17 cellular contexts compared by ENCODE assay signal in the genomic region with DNA sequence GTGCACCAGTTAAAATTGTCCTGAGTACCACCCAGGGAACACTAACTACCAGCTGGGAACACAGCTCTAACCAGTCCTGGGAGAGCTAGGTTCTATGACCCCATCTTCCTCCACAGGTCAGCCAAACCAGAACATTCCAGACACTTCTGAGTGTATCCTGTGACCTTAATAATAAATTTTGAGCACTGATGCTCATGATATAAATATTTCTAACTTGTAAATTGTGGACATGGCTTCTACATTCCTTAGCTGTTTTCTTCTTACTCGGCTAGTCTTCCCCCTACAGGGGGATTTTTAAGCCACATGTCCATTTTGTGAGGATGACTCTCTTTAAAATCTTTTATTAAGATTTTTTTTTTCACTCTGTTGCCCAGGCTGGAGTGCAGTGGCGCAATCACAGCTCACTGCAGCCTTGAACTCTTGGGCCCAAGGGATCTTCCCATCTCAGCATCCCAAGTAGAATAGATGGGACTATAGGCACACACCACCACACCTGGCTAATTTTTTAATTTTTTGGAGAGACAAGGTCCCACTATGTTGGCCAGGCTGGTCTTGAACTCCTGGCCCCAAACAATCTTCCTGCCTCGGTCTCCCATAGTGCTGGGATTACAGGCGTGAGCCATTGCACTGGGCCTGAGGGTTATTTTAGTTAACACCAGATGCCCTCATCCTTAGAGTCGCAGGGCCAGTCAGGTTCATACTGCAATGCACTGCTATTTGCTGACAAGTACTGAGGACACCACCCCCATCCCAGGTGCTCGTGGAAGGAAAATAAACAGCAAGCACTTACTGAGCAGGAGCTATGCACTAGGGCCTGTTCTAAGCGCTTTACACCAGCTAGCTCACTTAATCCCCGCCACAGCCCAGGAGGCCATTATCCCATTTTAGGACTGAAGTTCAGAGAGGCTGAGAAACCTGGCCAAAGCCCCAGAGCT.
A peak's percentile ranks its signal among the peaks of the same experiment; 100 is the strongest.
DNase-seq lines count a peak whose midpoint lies in the region; ATAC-seq, FAIRE-seq and TF ChIP-seq lines count a peak whose summit lies in the region.
"Had no signal": no experiment of that assay in that cellular context is flagged by ENCODE, and none has a peak within 500 bp of the region (broad histone marks: within the 10 kb centered on the region; RNA-seq: fewer than 3 reads in every experiment).

No MANE protein-coding gene starts in this region.

- peak; percentile 85 for FAIRE-seq in endometrium (lab: Jason Lieb, UNC)

- no peaks in the 10 kb centered on the region for H3K36me3 Mint-ChIP-seq in neural progenitor cell
- peaks cover 12% of the 10 kb centered on the region for H3K36me3 Mint-ChIP-seq in stimulated activated effector memory CD8-positive, alpha-beta T cell treated with anti-CD3 and anti-CD28 coated beads, Interleukin-12 subunit alpha, Interleukin-12 subunit beta, amount 100 ng/mL, for 72 hours
- H3K36me3 Mint-ChIP-seq in activated naive CD8-positive, alpha-beta T cell treated with anti-CD3 and anti-CD28 coated beads, Interleukin-2, amount 50 U/mL, for 24 hours (ENCODE audit: low read depth), result no peaks in the 10 kb centered on the region
- H3K36me3 Mint-ChIP-seq: activated naive CD8-positive, alpha-beta T cell treated with anti-CD3 and anti-CD28 coated beads, Interleukin-2, amount 10 ng/mL, durations not matched to agents 7 days and 5 days had no signal

- H3K9ac ChIP-seq in neural progenitor cell, result no peak overlapping the region

- H3K9me3 Mint-ChIP-seq in neural progenitor cell, result peaks cover 7% of the 10 kb centered on the region
- H3K9me3 Mint-ChIP-seq in stimulated activated effector memory CD8-positive, alpha-beta T cell treated with anti-CD3 and anti-CD28 coated beads, Interleukin-12 subunit alpha, Interleukin-12 subunit beta, amount 100 ng/mL, for 72 hours, result no peaks in the 10 kb centered on the region
- H3K9me3 Mint-ChIP-seq in activated naive CD8-positive, alpha-beta T cell treated with anti-CD3 and anti-CD28 coated beads, Interleukin-2, amount 50 U/mL, for 24 hours, result no peaks in the 10 kb centered on the region
- H3K9me3 Mint-ChIP-seq: activated naive CD8-positive, alpha-beta T cell treated with anti-CD3 and anti-CD28 coated beads, Interleukin-2, amount 10 ng/mL, durations not matched to agents 7 days and 5 days had no signal

- no peaks in the 10 kb centered on the region for H3K36me3 ChIP-seq in neural progenitor cell
- H3K36me3 ChIP-seq: stomach had no signal

- H3K27me3 Mint-ChIP-seq in neural progenitor cell (ENCODE audit: insufficient read depth, low read depth), result peaks cover 20% of the 10 kb centered on the region
- peaks cover 2% of the 10 kb centered on the region for H3K27me3 Mint-ChIP-seq in activated naive CD8-positive, alpha-beta T cell treated with anti-CD3 and anti-CD28 coated beads, Interleukin-2, amount 50 U/mL, for 24 hours

- H3F3A ChIP-seq in neural progenitor cell (ENCODE audit: low read depth), result peaks cover 12% of the 10 kb centered on the region

- peak overlapping the region; percentile 10 for H3K4me3 Mint-ChIP-seq in neural progenitor cell
- H3K4me3 Mint-ChIP-seq in stimulated activated effector memory CD8-positive, alpha-beta T cell treated with anti-CD3 and anti-CD28 coated beads, Interleukin-12 subunit alpha, Interleukin-12 subunit beta, amount 100 ng/mL, for 72 hours, result no peak overlapping the region
- no peak overlapping the region for H3K4me3 Mint-ChIP-seq in activated naive CD8-positive, alpha-beta T cell treated with anti-CD3 and anti-CD28 coated beads, Interleukin-2, amount 50 U/mL, for 24 hours
- H3K4me3 Mint-ChIP-seq: activated naive CD8-positive, alpha-beta T cell treated with anti-CD3 and anti-CD28 coated beads, Interleukin-2, amount 10 ng/mL, durations not matched to agents 7 days and 5 days had no signal

- H3K27ac ChIP-seq in neural progenitor cell, result no peak overlapping the region
- H3K27ac ChIP-seq: stomach had no signal

- no peaks in the 10 kb centered on the region for H4K20me1 ChIP-seq in neural progenitor cell (ENCODE audit: low read depth)

- H3K9me3 ChIP-seq in neural progenitor cell (ENCODE audit: low read depth), result no peaks in the 10 kb centered on the region

- H2AFZ ChIP-seq in neural progenitor cell (replicated peaks), result no peak overlapping the region

- H3K4me2 ChIP-seq in neural progenitor cell, result no peak overlapping the region

- H3K4me1 ChIP-seq in neural progenitor cell, result peaks cover 23% of the 10 kb centered on the region

- peaks cover 30% of the 10 kb centered on the region for H3K4me1 Mint-ChIP-seq in neural progenitor cell
- peaks cover 20% of the 10 kb centered on the region for H3K4me1 Mint-ChIP-seq in stimulated activated effector memory CD8-positive, alpha-beta T cell treated with anti-CD3 and anti-CD28 coated beads, Interleukin-12 subunit alpha, Interleukin-12 subunit beta, amount 100 ng/mL, for 72 hours
- H3K4me1 Mint-ChIP-seq in activated naive CD8-positive, alpha-beta T cell treated with anti-CD3 and anti-CD28 coated beads, Interleukin-2, amount 50 U/mL, for 24 hours, result peaks cover 23% of the 10 kb centered on the region

- TF ChIP-seq CTCF in neural progenitor cell (IDR thresholded peaks at IDR 0.05), result no peak

- no peaks in the 10 kb centered on the region for H3K27me3 ChIP-seq in neural progenitor cell
- H3K27me3 ChIP-seq: stomach had no signal

- H3K27ac Mint-ChIP-seq in neural progenitor cell, result peak overlapping the region; percentile 29
- H3K27ac Mint-ChIP-seq in stimulated activated effector memory CD8-positive, alpha-beta T cell treated with anti-CD3 and anti-CD28 coated beads, Interleukin-12 subunit alpha, Interleukin-12 subunit beta, amount 100 ng/mL, for 72 hours, result no peak overlapping the region
- H3K27ac Mint-ChIP-seq in activated naive CD8-positive, alpha-beta T cell treated with anti-CD3 and anti-CD28 coated beads, Interleukin-2, amount 50 U/mL, for 24 hours, result no peak overlapping the region
- H3K27ac Mint-ChIP-seq: activated naive CD8-positive, alpha-beta T cell treated with anti-CD3 and anti-CD28 coated beads, Interleukin-2, amount 10 ng/mL, durations not matched to agents 7 days and 5 days; progenitor cell of endocrine pancreas had no signal

- H3K4me3 ChIP-seq in neural progenitor cell, result no peak overlapping the region
- H3K4me3 ChIP-seq: stomach had no signal

- DNase-seq in EL (peak; percentile 82), NCI-H69 (lab: John Stamatoyannopoulos, UW) (peak; percentile 20), neural progenitor cell (ENCODE audit: low spot score) (no peak), NCI-H1694 treated with DMSO at 0.1 percent for 48 hours (lab: John Stamatoyannopoulos, UW) (no peak), NCI-H2227 treated with DMSO at 0.1 percent for 48 hours (lab: John Stamatoyannopoulos, UW) (no peak)
- DNase-seq in stimulated activated effector memory CD8-positive, alpha-beta T cell treated with anti-CD3 and anti-CD28 coated beads, Interleukin-12 subunit alpha, Interleukin-12 subunit beta, amount 100 ng/mL, for 72 hours (ENCODE audit: low spot score in 2 of 2), result no peak
- no peak for DNase-seq in activated naive CD8-positive, alpha-beta T cell treated with anti-CD3 and anti-CD28 coated beads, Interleukin-2, amount 50 U/mL, for 24 hours
- DNase-seq: activated naive CD8-positive, alpha-beta T cell treated with anti-CD3 and anti-CD28 coated beads, Interleukin-2, amount 10 ng/mL, durations not matched to agents 7 days and 5 days; COR-L47; effector CD8-positive, alpha-beta T cell; NCI-H1105 treated with DMSO at 0.1 percent for 48 hours; stimulated activated CD4-positive, alpha-beta T cell treated with anti-CD3 and anti-CD28 coated beads, Interleukin-2, amount 100 ng/mL, for 48 hours; stomach; T1000 had no signal

- no peaks in the 10 kb centered on the region for H3K79me2 ChIP-seq in neural progenitor cell (ENCODE audit: low read depth)

- no peak for ATAC-seq in stimulated activated effector memory CD8-positive, alpha-beta T cell treated with anti-CD3 and anti-CD28 coated beads, Interleukin-12 subunit alpha, Interleukin-12 subunit beta, amount 100 ng/mL, for 72 hours
- ATAC-seq in activated naive CD8-positive, alpha-beta T cell treated with anti-CD3 and anti-CD28 coated beads, Interleukin-2, amount 50 U/mL, for 24 hours, result no peak
- ATAC-seq: HCT116 had no signal

Comparison
In these comparisons a context has a peak if more than half of its experiments do, and no peak if none do; other contexts are left out.
1. DNase-seq: peak in EL (single experiment) and NCI-H69 (single experiment); none in neural progenitor cell (single experiment), stimulated activated effector memory CD8-positive, alpha-beta T cell treated with anti-CD3 and anti-CD28 coated beads, Interleukin-12 subunit alpha, Interleukin-12 subunit beta, amount 100 ng/mL, for 72 hours (0 of 2), activated naive CD8-positive, alpha-beta T cell treated with anti-CD3 and anti-CD28 coated beads, Interleukin-2, amount 50 U/mL, for 24 hours (single experiment), NCI-H1694 treated with DMSO at 0.1 percent for 48 hours (single experiment) and NCI-H2227 treated with DMSO at 0.1 percent for 48 hours (single experiment).